In the genomic region with DNA sequence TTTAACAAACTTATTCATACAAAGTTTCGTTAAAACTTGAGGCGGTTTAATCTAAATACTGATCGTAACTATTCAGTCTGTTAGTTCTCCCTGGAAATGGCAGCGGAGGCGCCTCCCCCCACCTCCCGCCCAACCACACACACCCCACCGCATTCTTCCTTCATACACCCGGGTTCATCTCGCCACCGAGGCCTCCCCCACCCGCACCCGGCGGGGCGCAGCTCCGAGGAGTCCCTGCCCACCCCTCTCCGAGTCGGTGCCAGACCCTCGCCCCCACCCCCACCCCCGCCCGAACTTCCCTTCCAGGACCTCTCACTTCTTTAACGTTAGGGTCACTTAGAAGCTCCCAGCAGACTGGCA, we compare ENCODE assay signal across 8 cellular contexts. TPM values are rescaled to one million over a fixed set of nuclear protein-coding genes. Genes with fewer than 3 reads are reported as not detected.
A peak's percentile ranks its signal among the peaks of the same experiment; 100 is the strongest.
DNase-seq lines count a peak whose midpoint lies in the region; ATAC-seq and TF ChIP-seq lines count a peak whose summit lies in the region.

No MANE protein-coding gene starts in this region.

- H3K4me1 ChIP-seq in A673 (ENCODE audit: insufficient read depth, low read length, poor library complexity, severe bottlenecking) (peaks cover 22% of the 10 kb centered on the region), mucosa of rectum (ENCODE audit: control insufficient read depth in 2 of 2, insufficient read depth in 2 of 2, low read length in 2 of 2) (peaks cover 18 to 20% of the 10 kb centered on the region in 2 donors)

- peak overlapping the region; percentile 74 for H3K27ac ChIP-seq in A673 (ENCODE audit: low read depth, low read length, poor library complexity, severe bottlenecking)
- H3K27ac ChIP-seq in mucosa of rectum (ENCODE audit: low read depth in 2 of 2, low read length in 2 of 2): peak overlapping the region; percentile 83 to 85

- TF ChIP-seq CTCF in A673 (conservative IDR thresholded peaks at IDR 0.05; ENCODE audit: low read depth, low read length) (no peak), GM12875 (IDR thresholded peaks at IDR 0.05; ENCODE audit: borderline replicate concordance, insufficient read depth, low read depth, low read length) (no peak)

- H3K36me3 Mint-ChIP-seq in effector memory CD8-positive, alpha-beta T cell (ENCODE audit: insufficient read depth): peaks cover 15% of the 10 kb centered on the region

- no peaks in the 10 kb centered on the region for H3K9me3 Mint-ChIP-seq in effector memory CD8-positive, alpha-beta T cell

- H3K27me3 Mint-ChIP-seq in effector memory CD8-positive, alpha-beta T cell: peaks cover 68 to 71% of the 10 kb centered on the region in 2 donors

- peak overlapping the region; percentile 83 to 90 for H3K4me3 Mint-ChIP-seq in effector memory CD8-positive, alpha-beta T cell

- H3K9ac ChIP-seq in mucosa of rectum (ENCODE audit: low read depth in 1 of 2, low read length in 2 of 2): peak overlapping the region; percentile 56 to 72

- H3K4me1 Mint-ChIP-seq in effector memory CD8-positive, alpha-beta T cell (ENCODE audit: low read depth in 2 of 2): peaks cover 27 to 32% of the 10 kb centered on the region in 2 donors

- H3K27me3 ChIP-seq in A673 (replicated peaks; ENCODE audit: insufficient read depth, low read depth, low read length, poor library complexity): no peaks in the 10 kb centered on the region
- H3K27me3 ChIP-seq in mucosa of rectum (ENCODE audit: control insufficient read depth in 2 of 2, insufficient read depth in 2 of 2, low read length in 2 of 2): no peaks in the 10 kb centered on the region

- no peaks in the 10 kb centered on the region for H3K36me3 ChIP-seq in A673 (ENCODE audit: insufficient read depth, low read length, poor library complexity, severe bottlenecking)
- H3K36me3 ChIP-seq in mucosa of rectum (ENCODE audit: control insufficient read depth in 2 of 2, insufficient read depth in 2 of 2, low read length in 2 of 2): no peaks in the 10 kb centered on the region

- intact Hi-C loops in A673 (cut with micrococcal nuclease; ENCODE audit: unreplicated experiment): loop anchor here (2.0 kb wide), 2 partner anchors 51 to 127 kb away; no protein-coding TSS in a partner anchor

- no TSS peak for BruUV-seq in A673 (replicated peaks; lab: Mats Ljungman, UMichigan)

- peak overlapping the region in 1 of 2 donors; percentile 33 for H3K27ac Mint-ChIP-seq in effector memory CD8-positive, alpha-beta T cell

- no peak for ATAC-seq in effector memory CD8-positive, alpha-beta T cell (replicated peaks)

- CTCF ChIA-PET in A673 (lab: Charles Lee): interaction anchor here (0.6 kb wide), 2 partner anchors 43 to 1984 kb away, joined by 4 to 7 read pairs; no protein-coding TSS in a partner anchor

- H3K4me3 ChIP-seq in A673 (ENCODE audit: low read depth, low read length, poor library complexity, severe bottlenecking) (peak overlapping the region; percentile 86), GM12875 (ENCODE audit: low read depth, low read length) (peak overlapping the region; percentile 55), mucosa of rectum (ENCODE audit: low read length in 2 of 2) (peak overlapping the region; percentile 89 to 99)

- no peaks in the 10 kb centered on the region for H3K9me3 ChIP-seq in A673 (ENCODE audit: low read depth, low read length, poor library complexity, severe bottlenecking)
- no peaks in the 10 kb centered on the region for H3K9me3 ChIP-seq in mucosa of rectum (ENCODE audit: control insufficient read depth in 2 of 2, low read length in 2 of 2)

- DNase-seq in A673 (ENCODE audit: low spot score) (peak; percentile 60), RKO (ENCODE audit: low spot score) (peak; percentile 40), DMS79 (lab: John Stamatoyannopoulos, UW) (no peak), NCI-H1694 (lab: John Stamatoyannopoulos, UW) (no peak)
- DNase-seq in effector memory CD8-positive, alpha-beta T cell: no peak
- DNase-seq in activated effector memory CD4-positive, alpha-beta T cell treated with anti-CD3 and anti-CD28 coated beads, Interleukin-2, amount 50 U/mL, for 16 hours: no peak

- POLR2A ChIA-PET in A673 (lab: Charles Lee; ENCODE audit: low non-redundant PET): no interaction called here

RNA-seq across cellular contexts. Expression of a gene that starts 0.9 kb away (rescaled TPM):
- total RNA-seq in A673 (2021): 32.3 and 43.8 TPM in 2 replicates

Comparison
In these comparisons a context has a peak if more than half of its experiments do, and no peak if none do; other contexts are left out.
1. DNase-seq: peak in A673 (single experiment) and RKO (single experiment); none in effector memory CD8-positive, alpha-beta T cell (0 of 3), activated effector memory CD4-positive, alpha-beta T cell treated with anti-CD3 and anti-CD28 coated beads, Interleukin-2, amount 50 U/mL, for 16 hours (single experiment), DMS79 (single experiment) and NCI-H1694 (single experiment).
2. Peak in every context shown above with its lines, with median percentiles within 50 percentile points of each other: H3K4me3 ChIP-seq.